Comparison of ENCODE assay signal across 10 cellular contexts in genomic region chrX:3663576-3664290, GRCh38. TPM values are rescaled to one million over a fixed set of nuclear protein-coding genes. Genes with fewer than 3 reads are reported as not detected.
DNase-seq lines count a peak whose midpoint lies in the region; ATAC-seq and TF ChIP-seq lines count a peak whose summit lies in the region.
"Had no signal": no experiment of that assay in that cellular context is flagged by ENCODE, and none has a peak within 500 bp of the region (broad histone marks: within the 10 kb centered on the region; RNA-seq: fewer than 3 reads in every experiment).

No MANE protein-coding gene starts in this region.

- no peaks in the 10 kb centered on the region for H3K27me3 ChIP-seq in H9 (ENCODE audit: insufficient read depth, low read length)

- no peak overlapping the region for H2BK12ac ChIP-seq in H9 (ENCODE audit: insufficient read length, low read depth, low read length)

- CTCF ChIA-PET in OCI-LY7 (lab: Charles Lee; ENCODE audit: unreplicated experiment), result no interaction called here
- CTCF ChIA-PET in activated CD4-positive, alpha-beta T cell treated with anti-CD3 and anti-CD28 coated beads for 36 hours (lab: Charles Lee), result interaction anchor here (0.7 kb wide), 1 partner anchor 12 kb away, joined by 3 read pairs; no protein-coding TSS in a partner anchor

- H2AFZ ChIP-seq in H9 (ENCODE audit: low read length) (no peak overlapping the region), OCI-LY7 (ENCODE audit: low read length) (no peak overlapping the region)

- peak; percentile 53 for ATAC-seq in GM18519 (IDR thresholded peaks at IDR 0.05; ENCODE audit: low FRiP score, unreplicated experiment)
- ATAC-seq in activated CD4-positive, alpha-beta T cell treated with anti-CD3 and anti-CD28 coated beads for 36 hours, result no peak
- ATAC-seq in HG03039 (IDR thresholded peaks at IDR 0.05; ENCODE audit: unreplicated experiment), result no peak

- BruUV-seq in OCI-LY7 (replicated peaks; lab: Mats Ljungman, UMichigan), result no TSS peak

- no peaks in the 10 kb centered on the region for H4K20me1 ChIP-seq in H9 (ENCODE audit: control insufficient read depth, insufficient read depth, insufficient read length)
- H4K20me1 ChIP-seq in OCI-LY7 (ENCODE audit: insufficient read depth, low read length), result no peaks in the 10 kb centered on the region

- H2BK5ac ChIP-seq in H9 (ENCODE audit: insufficient read length, low read length), result no peak overlapping the region

- no peak for DNase-seq in H9
- peak; percentile 49 for DNase-seq in OCI-LY7 (ENCODE audit: low spot score)
- peak; percentile 13 for DNase-seq in mucosa of gallbladder (ENCODE audit: low spot score)
- no peak for DNase-seq in activated CD4-positive, alpha-beta T cell treated with anti-CD3 and anti-CD28 coated beads for 36 hours
- no peak for DNase-seq in NCI-H524 (lab: John Stamatoyannopoulos, UW)
- DNase-seq: NCI-H1694, SHP77 had no signal

- no peak overlapping the region for H2BK120ac ChIP-seq in H9 (ENCODE audit: low read depth, low read length, poor library complexity, severe bottlenecking)

- H3K9ac ChIP-seq in H9 (ENCODE audit: extremely low read depth, insufficient read length, low read length), result no peak overlapping the region

- peaks cover 8 to 20% of the 10 kb centered on the region in 2 experiments; a peak in 3 of 4 replicates for H3K4me1 Mint-ChIP-seq in H9
- H3K4me1 Mint-ChIP-seq in activated CD4-positive, alpha-beta T cell treated with anti-CD3 and anti-CD28 coated beads for 36 hours, result no peaks in the 10 kb centered on the region
- H3K4me1 Mint-ChIP-seq: brain had no signal

- POLR2A ChIA-PET in OCI-LY7 (lab: Charles Lee), result interaction anchor here (0.6 kb wide), 1 partner anchor 37 kb away, joined by 3 read pairs; no protein-coding TSS in a partner anchor
- POLR2A ChIA-PET in activated CD4-positive, alpha-beta T cell treated with anti-CD3 and anti-CD28 coated beads for 36 hours (lab: Charles Lee), result no interaction called here

- H2AK5ac ChIP-seq in H9 (ENCODE audit: insufficient read length, low read length), result no peak overlapping the region

- no peak overlapping the region for H3K4me3 Mint-ChIP-seq in H9
- H3K4me3 Mint-ChIP-seq in activated CD4-positive, alpha-beta T cell treated with anti-CD3 and anti-CD28 coated beads for 36 hours, result no peak overlapping the region
- H3K4me3 Mint-ChIP-seq: brain had no signal

- H2BK15ac ChIP-seq in H9 (ENCODE audit: low read depth, low read length), result no peak overlapping the region

- H3K27ac ChIP-seq in H9 (ENCODE audit: insufficient read length, low read depth, low read length) (no peak overlapping the region), OCI-LY7 (ENCODE audit: low read depth, low read length, poor library complexity, severe bottlenecking) (no peak overlapping the region)

- H3K79me1 ChIP-seq in H9 (ENCODE audit: insufficient read depth, low read depth, low read length, poor library complexity, severe bottlenecking), result no peaks in the 10 kb centered on the region

- H3K4me3 ChIP-seq in OCI-LY7 (ENCODE audit: low read depth, low read length, poor library complexity, severe bottlenecking), result no peak overlapping the region

- no peaks in the 10 kb centered on the region for H3K4me1 ChIP-seq in H9 (ENCODE audit: insufficient read depth, low read length)
- peaks cover 11% of the 10 kb centered on the region for H3K4me1 ChIP-seq in OCI-LY7 (ENCODE audit: insufficient read depth, low read length, poor library complexity, severe bottlenecking)

- H3K14ac ChIP-seq in H9 (ENCODE audit: insufficient read depth, low read length), result no peak overlapping the region

- no peak overlapping the region for H4K5ac ChIP-seq in H9 (ENCODE audit: insufficient read length, low read depth, low read length)

- no peak for TF ChIP-seq CTCF in H9 (conservative IDR thresholded peaks at IDR 0.05)
- TF ChIP-seq CTCF in OCI-LY7 (conservative IDR thresholded peaks at IDR 0.05; ENCODE audit: low read length), result no peak

- H3K9me3 ChIP-seq in H9 (ENCODE audit: control insufficient read depth, low read depth, low read length) (no peaks in the 10 kb centered on the region), OCI-LY7 (ENCODE audit: low read length) (no peaks in the 10 kb centered on the region)

- no peak overlapping the region for H3K23ac ChIP-seq in H9 (ENCODE audit: insufficient read length, low read depth, low read length)

- H3K18ac ChIP-seq in H9 (ENCODE audit: insufficient read length, low read depth, low read length), result no peak overlapping the region

- H3K4me2 ChIP-seq in H9 (ENCODE audit: insufficient read depth, insufficient read length, low read length), result no peak overlapping the region
- no peak overlapping the region for H3K4me2 ChIP-seq in OCI-LY7 (ENCODE audit: low read length)

- intact Hi-C loops in OCI-LY7 (cut with micrococcal nuclease; ENCODE audit: unreplicated experiment), result no loop called here
- intact Hi-C loops in activated CD4-positive, alpha-beta T cell treated with anti-CD3 and anti-CD28 coated beads for 36 hours (cut with DNase I, micrococcal nuclease), result no loop called here

- H2BK20ac ChIP-seq in H9 (ENCODE audit: low read depth, low read length, poor library complexity, severe bottlenecking), result no peak overlapping the region

- H3K9me2 ChIP-seq in OCI-LY7 (ENCODE audit: insufficient read depth, low read length), result no peaks in the 10 kb centered on the region

- H3K79me2 ChIP-seq in H9 (ENCODE audit: insufficient read depth, low read length), result no peaks in the 10 kb centered on the region
- no peaks in the 10 kb centered on the region for H3K79me2 ChIP-seq in OCI-LY7 (ENCODE audit: insufficient read depth, low read depth, low read length)

- no peaks in the 10 kb centered on the region for H3K9me3 Mint-ChIP-seq in H9
- no peaks in the 10 kb centered on the region for H3K9me3 Mint-ChIP-seq in activated CD4-positive, alpha-beta T cell treated with anti-CD3 and anti-CD28 coated beads for 36 hours (ENCODE audit: low read depth)
- H3K9me3 Mint-ChIP-seq: brain had no signal

- no peak overlapping the region for H3K56ac ChIP-seq in H9 (ENCODE audit: insufficient read length, low read depth, low read length)

- H3K36me3 Mint-ChIP-seq in H9 (ENCODE audit: insufficient read depth in 1 of 3, low read depth in 3 of 3), result peaks cover 29 to 47% (median 41%) of the 10 kb centered on the region in 3 experiments
- H3K36me3 Mint-ChIP-seq in activated CD4-positive, alpha-beta T cell treated with anti-CD3 and anti-CD28 coated beads for 36 hours (ENCODE audit: low read depth), result peaks cover 8% of the 10 kb centered on the region

- no peak overlapping the region for H3T11ph ChIP-seq in H9 (ENCODE audit: low read length)

- no peaks in the 10 kb centered on the region for H3K23me2 ChIP-seq in H9 (ENCODE audit: insufficient read length, low read depth, low read length, poor library complexity, severe bottlenecking)

- no CpG with 5 or more reads among the region's 10 CpGs for whole genome bisulfite sequencing in H9 (ENCODE audit: extremely low coverage, insufficient read length, low lambda C conversion rate)

- H4K8ac ChIP-seq in H9 (replicated peaks; ENCODE audit: insufficient read length, low read depth, low read length), result no peak overlapping the region

- H4K91ac ChIP-seq in H9 (ENCODE audit: insufficient read length, low read depth, low read length), result no peak overlapping the region

- no peaks in the 10 kb centered on the region for H3K36me3 ChIP-seq in OCI-LY7 (ENCODE audit: insufficient read depth, low read length)

- peak overlapping the region in 2 of 3 experiments; percentile 78 to 82; a peak in 4 of 7 replicates for H3K27ac Mint-ChIP-seq in H9
- no peak overlapping the region for H3K27ac Mint-ChIP-seq in activated CD4-positive, alpha-beta T cell treated with anti-CD3 and anti-CD28 coated beads for 36 hours

- no peaks in the 10 kb centered on the region; the same call in 1 of the 2 replicates for H3K27me3 Mint-ChIP-seq in H9 (ENCODE audit: low read depth)
- no peaks in the 10 kb centered on the region for H3K27me3 Mint-ChIP-seq in activated CD4-positive, alpha-beta T cell treated with anti-CD3 and anti-CD28 coated beads for 36 hours

- H3K4ac ChIP-seq in H9 (ENCODE audit: low read depth, low read length), result no peak overlapping the region

RNA-seq across cellular contexts. Expression of gene PRKX, which starts 49.7 kb away (rescaled TPM):
- 98.8 and 108 TPM in 2 replicates for total RNA-seq in H9 (2021)
- total RNA-seq in OCI-LY7 (2014; rRNA removed; shearing (Covaris generic)), result 9.9 and 14.6 TPM in 2 replicates
- 23.6 and 26.7 TPM in 2 replicates for total RNA-seq in OCI-LY7 (2022)
- total RNA-seq in mucosa of gallbladder, result 15.2 TPM
- total RNA-seq in activated CD4-positive, alpha-beta T cell treated with anti-CD3 and anti-CD28 coated beads for 36 hours, result 10 to 100 TPM; 35.0 to 36.3 TPM

Comparison
In these comparisons a context has a peak if more than half of its experiments do, and no peak if none do; other contexts are left out.
1. DNase-seq: peak in OCI-LY7 (single experiment) and mucosa of gallbladder (single experiment); none in H9 (single experiment), activated CD4-positive, alpha-beta T cell treated with anti-CD3 and anti-CD28 coated beads for 36 hours (single experiment) and NCI-H524 (0 of 2).